9 cellular contexts compared by ENCODE assay signal in genomic region chr14:25358330-25358729, GRCh38.
"Had no signal": no experiment of that assay in that cellular context is flagged by ENCODE, and none has a peak within 500 bp of the region (broad histone marks: within the 10 kb centered on the region; RNA-seq: fewer than 3 reads in every experiment).

No MANE protein-coding gene starts in this region.

- DNase-seq: H9, HCEC 1CT, KBM-7 had no signal

- H3K4me1 Mint-ChIP-seq: GM23338, H9, IgD-negative memory B cell had no signal

- ATAC-seq: GM23338, HepG2 had no signal

- H3K27ac ChIP-seq: HL-60 had no signal

- H3K36me3 Mint-ChIP-seq: IgD-negative memory B cell had no signal

- H3K4me3 ChIP-seq: GM23338 had no signal

- H3K4me3 Mint-ChIP-seq: GM23338, H9, IgD-negative memory B cell had no signal

- H3K27me3 Mint-ChIP-seq: IgD-negative memory B cell had no signal

- FAIRE-seq: H1, H54, HepG2 had no signal

- H3K9me3 Mint-ChIP-seq: GM23338 had no signal

- H3K27ac Mint-ChIP-seq: GM23338, H9 had no signal
